ENCODE assay signal across 7 cellular contexts in the genomic region with DNA sequence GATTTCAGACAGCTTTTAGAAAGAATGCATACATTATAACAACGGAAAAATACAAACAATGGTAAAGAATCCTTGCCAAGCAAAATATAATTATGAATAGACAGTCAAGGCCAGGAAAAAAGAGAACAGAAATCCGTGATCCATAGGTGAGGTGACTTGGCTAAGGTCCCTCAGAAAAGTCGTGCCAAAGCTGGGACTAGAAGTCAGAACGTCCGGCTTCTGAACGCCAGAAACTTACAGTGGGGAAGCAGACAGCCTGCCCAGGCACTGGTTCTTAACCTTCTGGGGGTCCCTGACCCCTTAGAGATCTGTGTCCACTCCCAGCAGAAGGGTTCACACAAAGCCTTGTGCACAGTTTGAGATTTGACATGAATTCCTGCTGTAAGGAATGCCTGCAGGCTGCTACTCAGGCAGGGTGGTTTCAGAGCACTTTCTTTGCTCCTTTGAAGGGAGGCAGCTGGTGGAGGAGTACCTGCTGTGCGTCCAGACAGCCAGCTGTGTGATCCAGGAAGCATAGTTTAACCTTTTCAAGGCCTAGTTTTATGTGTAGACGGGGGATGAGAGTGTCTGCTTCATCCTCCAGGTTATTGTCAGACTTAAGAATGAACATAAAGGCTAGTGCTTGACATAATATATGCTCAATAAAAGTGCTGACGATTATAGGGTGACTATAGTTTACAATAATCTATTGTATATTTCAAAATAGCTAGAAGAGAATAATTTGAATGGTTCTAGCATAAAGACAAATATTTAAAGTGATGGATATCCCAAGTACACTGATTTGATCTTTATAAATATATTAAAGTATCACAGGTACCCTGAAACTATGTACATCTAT. TPM values are rescaled to one million over a fixed set of nuclear protein-coding genes. Genes with fewer than 3 reads are reported as not detected.
DNase-seq lines count a peak whose midpoint lies in the region; ATAC-seq, FAIRE-seq and TF ChIP-seq lines count a peak whose summit lies in the region.

No MANE protein-coding gene starts in this region.

- no peaks in the 10 kb centered on the region for H3K36me3 Mint-ChIP-seq in T-cell

- no peaks in the 10 kb centered on the region for H3K27me3 ChIP-seq in HAP-1 (ENCODE audit: low read depth)
- H3K27me3 ChIP-seq in pancreas, result no peaks in the 10 kb centered on the region

- H3K9me3 ChIP-seq in HAP-1 (no peaks in the 10 kb centered on the region), pancreas (no peaks in the 10 kb centered on the region)

- H3K4me3 ChIP-seq in HAP-1 (peak overlapping the region; percentile 27), pancreas (peak overlapping the region; percentile 19 to 72 (median 62))

- H3K27ac Mint-ChIP-seq in T-cell, result no peak overlapping the region

- POLR2A ChIA-PET in T-cell (lab: Charles Lee), result interaction anchor here in 1 of 2 donors (0.6 kb wide), 1 partner anchor 32 kb away, joined by 4 read pairs; no protein-coding TSS in a partner anchor

- DNase-seq in HAP-1 (ENCODE audit: low spot score in 2 of 2) (peak; percentile 12 to 26), T-cell (no peak), head of caudate nucleus (peak in 28 of 42 donors; percentile 5 to 64 (median 22)), pancreas (peak in 4 of 6 donors; percentile 37 to 52 (median 44)), LoVo (ENCODE audit: low spot score) (no peak), MV-4-11 (lab: John Stamatoyannopoulos, UW) (no peak)

- no peaks in the 10 kb centered on the region for H3K9me3 Mint-ChIP-seq in T-cell

- ATAC-seq in T-cell (replicated peaks in 1 of 4) (no peak), pancreas (peak; percentile 55 to 74 (median 64)), HG02571 (IDR thresholded peaks at IDR 0.05; ENCODE audit: unreplicated experiment) (no peak)

- 9 to 16% methylated on average over 9 of the region's 9 CpGs for WGBS in pancreas, 2 donors

- intact Hi-C loops in head of caudate nucleus (cut with DNase I), result no loop called here
- intact Hi-C loops in pancreas (cut with DNase I), result no loop called here

- H3K4me3 Mint-ChIP-seq in T-cell, result peak overlapping the region; percentile 60 to 83 (median 74)

- peak overlapping the region; percentile 69 to 91 (median 82) for H3K27ac ChIP-seq in pancreas

- TF ChIP-seq CTCF in pancreas (IDR thresholded peaks at IDR 0.05), result no peak

- in situ Hi-C loops in HAP-1 (cut with MboI; ENCODE audit: low sequenced_read_pairs), result no loop called here

- peak; percentile 17 for FAIRE-seq in pancreas (lab: Jason Lieb, UNC)

- H3K4me1 Mint-ChIP-seq in T-cell, result peaks cover 5 to 12% (median 11%) of the 10 kb centered on the region in 3 donors

- H3K4me1 ChIP-seq in HAP-1 (peaks cover 13% of the 10 kb centered on the region), pancreas (peaks cover 16 to 35% (median 28%) of the 10 kb centered on the region in 3 donors)

- CTCF ChIA-PET in T-cell (lab: Charles Lee), result no interaction called here

- H3K36me3 ChIP-seq in HAP-1 (replicated peaks) (no peaks in the 10 kb centered on the region), pancreas (no peaks in the 10 kb centered on the region)

- H3K27me3 Mint-ChIP-seq in T-cell, result peaks cover 0 to 14% of the 10 kb centered on the region in 2 donors

RNA-seq across cellular contexts. Expression of a gene that starts 0.9 kb away (rescaled TPM):
- total RNA-seq in T-cell (1 to 10 TPM in 1 of 5 donors, under 1 TPM in 3, not detected in 1; 0.07 to 1.0 (median 0.59) TPM), pancreas (10 to 100 TPM in 1 of 6 donors, 1 to 10 TPM in 5; 7.6 to 13.6 (median 9.7) TPM)
- polyA plus RNA-seq in pancreas, result 1 to 10 TPM; 5.7 to 7.8 TPM

RNA-seq across cellular contexts. Expression of a gene that starts 30.9 kb away (rescaled TPM):
- 100 to 1,000 TPM; 161 to 193 (median 178) TPM for total RNA-seq in T-cell
- 10 to 100 TPM; 60.5 to 98.1 (median 83.0) TPM for total RNA-seq in pancreas
- polyA plus RNA-seq in pancreas, result 10 to 100 TPM; 23.0 to 41.0 TPM

Comparison
In these comparisons a context has a peak if more than half of its experiments do, and no peak if none do; other contexts are left out.
1. DNase-seq: peak in HAP-1 (2 of 2), head of caudate nucleus (28 of 42) and pancreas (4 of 6); none in T-cell (0 of 34), LoVo (single experiment) and MV-4-11 (single experiment).
2. ATAC-seq: peak in pancreas (4 of 4); none in T-cell (0 of 4) and HG02571 (single experiment).
3. RNA of a gene that starts 0.9 kb away (total RNA-seq): 7.6 to 13.6 TPM in pancreas; 0.07 to 1.0 TPM in T-cell; every median in the first group is over 4 times any median in the second.